ENCODE assay signal across 18 cellular contexts in the genomic region with DNA sequence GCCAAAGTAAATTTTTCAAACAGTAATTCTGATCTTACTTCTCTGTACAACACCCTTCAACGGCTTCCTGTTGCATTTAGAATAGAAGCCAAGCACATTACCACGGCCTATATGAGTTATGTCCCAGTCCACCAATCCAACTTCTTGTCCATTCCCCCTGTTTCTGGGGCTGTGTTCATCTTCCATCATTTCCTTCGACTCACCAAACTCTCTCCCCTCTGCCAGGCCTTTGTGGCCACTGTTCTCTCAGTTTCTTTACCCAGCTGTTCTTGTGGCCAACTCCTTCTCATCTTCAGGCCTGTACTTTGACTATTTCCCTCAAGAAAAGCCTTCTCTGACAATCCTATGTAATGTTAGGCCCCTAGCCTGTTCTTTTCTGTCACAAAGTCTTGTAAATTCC.
DNase-seq lines count a peak whose midpoint lies in the region; ATAC-seq and TF ChIP-seq lines count a peak whose summit lies in the region.
"Had no signal": no experiment of that assay in that cellular context is flagged by ENCODE, and none has a peak within 500 bp of the region (broad histone marks: within the 10 kb centered on the region; RNA-seq: fewer than 3 reads in every experiment).

No MANE protein-coding gene starts in this region.

- no peak for DNase-seq in activated naive CD4-positive, alpha-beta T cell treated with anti-CD3 and anti-CD28 coated beads, Interleukin-2, amount 50 U/mL, for 72 hours (ENCODE audit: low spot score in 2 of 2)
- no peak for DNase-seq in activated naive CD4-positive, alpha-beta T cell (lab: John Stamatoyannopoulos, UW)
- DNase-seq in MG63 (peak; percentile 4), astrocyte of the cerebellum (ENCODE audit: low read depth) (peak; percentile 15), Ammon's horn (ENCODE audit: low spot score) (no peak), WERI-Rb-1 (no peak)
- DNase-seq: C1 segment of cervical spinal cord; CD8-positive, alpha-beta memory T cell; NCI-H1048; NCI-H1436; NCI-H2029; NCI-H2171 treated with DMSO at 0.1 percent for 48 hours; NCI-H446 treated with DMSO at 0.1 percent for 48 hours; Peyer's patch; Right ventricle myocardium superior had no signal

- no peaks in the 10 kb centered on the region for H3K9me3 ChIP-seq in MG63
- no peaks in the 10 kb centered on the region for H3K9me3 ChIP-seq in WERI-Rb-1 (ENCODE audit: severe bottlenecking)
- H3K9me3 ChIP-seq: Peyer's patch had no signal

- H3K27me3 ChIP-seq in MG63 (no peaks in the 10 kb centered on the region), WERI-Rb-1 (ENCODE audit: insufficient read depth, low read depth, severe bottlenecking) (no peaks in the 10 kb centered on the region)
- H3K27me3 ChIP-seq: Peyer's patch had no signal

- TF ChIP-seq CTCF in astrocyte of the cerebellum (IDR thresholded peaks at IDR 0.05; ENCODE audit: low read depth, low read length, missing control alignments) (no peak), WERI-Rb-1 (IDR thresholded peaks at IDR 0.05; ENCODE audit: low read depth, low read length) (no peak)

- peaks cover 0 to 7% of the 10 kb centered on the region in 2 donors for H3K9me3 Mint-ChIP-seq in activated naive CD4-positive, alpha-beta T cell treated with anti-CD3 and anti-CD28 coated beads, Interleukin-2, amount 50 U/mL, for 72 hours
- H3K9me3 Mint-ChIP-seq: CD8-positive, alpha-beta memory T cell had no signal

- H3K27ac ChIP-seq in WERI-Rb-1: no peak overlapping the region
- H3K27ac ChIP-seq: KMS-11, Peyer's patch, SK-N-MC had no signal

- H3K36me3 ChIP-seq in MG63 (no peaks in the 10 kb centered on the region), WERI-Rb-1 (no peaks in the 10 kb centered on the region)
- H3K36me3 ChIP-seq: Peyer's patch had no signal

- H3K4me3 ChIP-seq in MG63: no peak overlapping the region
- H3K4me3 ChIP-seq in astrocyte of the cerebellum (ENCODE audit: low read depth, low read length): no peak overlapping the region
- no peak overlapping the region for H3K4me3 ChIP-seq in WERI-Rb-1 (ENCODE audit: low read depth, low read length)
- H3K4me3 ChIP-seq: Peyer's patch, SK-N-MC had no signal

- ATAC-seq in activated naive CD4-positive, alpha-beta T cell treated with anti-CD3 and anti-CD28 coated beads, Interleukin-2, amount 50 U/mL, for 72 hours: peak; percentile 49 to 56
- no peak for ATAC-seq in HG03432 (IDR thresholded peaks at IDR 0.05; ENCODE audit: unreplicated experiment)

- H3K36me3 Mint-ChIP-seq in activated naive CD4-positive, alpha-beta T cell treated with anti-CD3 and anti-CD28 coated beads, Interleukin-2, amount 50 U/mL, for 72 hours: peaks cover 0 to 4% of the 10 kb centered on the region in 2 donors

- in situ Hi-C loops in astrocyte of the cerebellum (cut with HindIII; ENCODE audit: low sequenced_read_pairs): no loop called here

- H3K27ac Mint-ChIP-seq in activated naive CD4-positive, alpha-beta T cell treated with anti-CD3 and anti-CD28 coated beads, Interleukin-2, amount 50 U/mL, for 72 hours: peak overlapping the region in 1 of 2 donors; percentile 75

Comparison
In these comparisons a context has a peak if more than half of its experiments do, and no peak if none do; other contexts are left out.
1. DNase-seq: peak in MG63 (single experiment) and astrocyte of the cerebellum (single experiment); none in activated naive CD4-positive, alpha-beta T cell treated with anti-CD3 and anti-CD28 coated beads, Interleukin-2, amount 50 U/mL, for 72 hours (0 of 2), activated naive CD4-positive, alpha-beta T cell (0 of 4), Ammon's horn (single experiment) and WERI-Rb-1 (single experiment).